In genomic region chr5:176513788-176514187, GRCh38 we compare ENCODE assay signal across 21 cellular contexts. TPM values are rescaled to one million over a fixed set of nuclear protein-coding genes. Genes with fewer than 3 reads are reported as not detected.
DNase-seq lines count a peak whose midpoint lies in the region; ATAC-seq and TF ChIP-seq lines count a peak whose summit lies in the region.
"Had no signal": no experiment of that assay in that cellular context is flagged by ENCODE, and none has a peak within 500 bp of the region (broad histone marks: within the 10 kb centered on the region; RNA-seq: fewer than 3 reads in every experiment).

No MANE protein-coding gene starts in this region.

- H3F3A ChIP-seq in PC-3 (ENCODE audit: low read length, unreplicated experiment) = no peaks in the 10 kb centered on the region

- no peak overlapping the region for H3K4me3 Mint-ChIP-seq in activated naive CD4-positive, alpha-beta T cell treated with anti-CD3 and anti-CD28 coated beads, Interleukin-2, amount 50 U/mL, for 24 hours
- no peak overlapping the region for H3K4me3 Mint-ChIP-seq in central memory CD8-positive, alpha-beta T cell
- H3K4me3 Mint-ChIP-seq in nephron progenitor cell = no peak overlapping the region
- H3K4me3 Mint-ChIP-seq: CD8-positive, alpha-beta memory T cell; HFFc6 had no signal

- CTCF ChIA-PET in PC-3 (lab: Charles Lee) = no interaction called here

- intact Hi-C loops in PC-3 (cut with micrococcal nuclease) = no loop called here

- no peaks in the 10 kb centered on the region for H3K9me2 ChIP-seq in PC-3 (replicated peaks; ENCODE audit: low read length)

- no peaks in the 10 kb centered on the region for H3K9me3 ChIP-seq in PC-3 (ENCODE audit: low read length)

- BruUV-seq in PC-3 (replicated peaks; lab: Mats Ljungman, UMichigan) = no TSS peak

- H4K20me1 ChIP-seq in PC-3 (ENCODE audit: low read length) = no peaks in the 10 kb centered on the region

- no peak overlapping the region for H3K4me2 ChIP-seq in PC-3 (ENCODE audit: low read length)

- H3K4me1 ChIP-seq in PC-3 (ENCODE audit: insufficient read depth, low read length) = no peaks in the 10 kb centered on the region

- peaks cover 17% of the 10 kb centered on the region for H3K4me1 Mint-ChIP-seq in activated naive CD4-positive, alpha-beta T cell treated with anti-CD3 and anti-CD28 coated beads, Interleukin-2, amount 50 U/mL, for 24 hours
- peaks cover 14% of the 10 kb centered on the region for H3K4me1 Mint-ChIP-seq in central memory CD8-positive, alpha-beta T cell
- peaks cover 12% of the 10 kb centered on the region for H3K4me1 Mint-ChIP-seq in nephron progenitor cell

- TF ChIP-seq CTCF in PC-3 (conservative IDR thresholded peaks at IDR 0.05; ENCODE audit: low read depth, low read length) (no peak), nephron progenitor cell (IDR thresholded peaks at IDR 0.05) (no peak)

- no peak for DNase-seq in activated naive CD4-positive, alpha-beta T cell treated with anti-CD3 and anti-CD28 coated beads, Interleukin-2, amount 50 U/mL, for 16 hours
- DNase-seq in PC-3 (no peak), nephron progenitor cell (no peak), SHP77 treated with DMSO at 0.1 percent for 48 hours (lab: John Stamatoyannopoulos, UW) (no peak)
- DNase-seq in central memory CD8-positive, alpha-beta T cell (ENCODE audit: low spot score in 2 of 2) = no peak
- DNase-seq in activated naive CD4-positive, alpha-beta T cell treated with Interleukin-2 at 50 U/mL for 16 hours = no peak
- DNase-seq: CD8-positive, alpha-beta memory T cell; DMS79 treated with DMSO at 0.1 percent for 48 hours; GM23248; HFFc6; MM.1S; NCI-H1105; NCI-H1694 treated with DMSO at 0.1 percent for 48 hours; NCI-H2107; NCI-H226; NCI-H524 treated with DMSO at 0.1 percent for 48 hours; SIG-M5 had no signal

- no peaks in the 10 kb centered on the region for H3K36me3 Mint-ChIP-seq in activated naive CD4-positive, alpha-beta T cell treated with anti-CD3 and anti-CD28 coated beads, Interleukin-2, amount 50 U/mL, for 24 hours
- peaks cover 4% of the 10 kb centered on the region for H3K36me3 Mint-ChIP-seq in central memory CD8-positive, alpha-beta T cell (ENCODE audit: insufficient read depth)
- H3K36me3 Mint-ChIP-seq in nephron progenitor cell (ENCODE audit: low read depth) = peaks cover 15% of the 10 kb centered on the region

- POLR2A ChIA-PET in PC-3 (lab: Charles Lee; ENCODE audit: unreplicated experiment) = no interaction called here

- H3K9me3 Mint-ChIP-seq in activated naive CD4-positive, alpha-beta T cell treated with anti-CD3 and anti-CD28 coated beads, Interleukin-2, amount 50 U/mL, for 24 hours = no peaks in the 10 kb centered on the region
- no peaks in the 10 kb centered on the region for H3K9me3 Mint-ChIP-seq in central memory CD8-positive, alpha-beta T cell
- H3K9me3 Mint-ChIP-seq in nephron progenitor cell = no peaks in the 10 kb centered on the region
- H3K9me3 Mint-ChIP-seq: CD8-positive, alpha-beta memory T cell; HFFc6 had no signal

- H3K27ac Mint-ChIP-seq in activated naive CD4-positive, alpha-beta T cell treated with anti-CD3 and anti-CD28 coated beads, Interleukin-2, amount 50 U/mL, for 24 hours = peak overlapping the region; percentile 21
- peak overlapping the region; percentile 75 for H3K27ac Mint-ChIP-seq in central memory CD8-positive, alpha-beta T cell (ENCODE audit: low read depth)
- H3K27ac Mint-ChIP-seq in nephron progenitor cell = peak overlapping the region; percentile 72
- H3K27ac Mint-ChIP-seq: HFFc6 had no signal

- peak; percentile 77 for ATAC-seq in PC-3
- no peak for ATAC-seq in central memory CD8-positive, alpha-beta T cell (replicated peaks; ENCODE audit: extremely low read depth, poor library complexity, severe bottlenecking)
- ATAC-seq in GM19397 (IDR thresholded peaks at IDR 0.05; ENCODE audit: unreplicated experiment) = no peak

- no peak overlapping the region for H3K4me3 ChIP-seq in PC-3 (ENCODE audit: low read length)
- H3K4me3 ChIP-seq: GM23248 had no signal

- H3K27me3 ChIP-seq in PC-3 (ENCODE audit: low read length) = no peaks in the 10 kb centered on the region

- H3K27me3 Mint-ChIP-seq in activated naive CD4-positive, alpha-beta T cell treated with anti-CD3 and anti-CD28 coated beads, Interleukin-2, amount 50 U/mL, for 24 hours = no peaks in the 10 kb centered on the region
- H3K27me3 Mint-ChIP-seq in central memory CD8-positive, alpha-beta T cell = no peaks in the 10 kb centered on the region
- peaks cover 3% of the 10 kb centered on the region for H3K27me3 Mint-ChIP-seq in nephron progenitor cell (ENCODE audit: low read depth, poor library complexity)
- H3K27me3 Mint-ChIP-seq: CD8-positive, alpha-beta memory T cell had no signal

- no peak overlapping the region for H2AFZ ChIP-seq in PC-3 (ENCODE audit: low read length)
- H2AFZ ChIP-seq: GM23248 had no signal

- no peak overlapping the region for H3K27ac ChIP-seq in PC-3 (ENCODE audit: low read length)
- H3K27ac ChIP-seq: 22Rv1, GM23248 had no signal

- peaks cover 8% of the 10 kb centered on the region; the same call in 1 of the 2 replicates for H3K36me3 ChIP-seq in PC-3 (ENCODE audit: low read depth, low read length)

- no peak overlapping the region for H3K9ac ChIP-seq in PC-3 (ENCODE audit: low read length)
- H3K9ac ChIP-seq: GM23248 had no signal

- H3K79me2 ChIP-seq in PC-3 (ENCODE audit: low read length) = no peaks in the 10 kb centered on the region

RNA-seq across cellular contexts. Expression of gene RNF44, which starts 23.4 kb away (rescaled TPM):
- total RNA-seq in PC-3 (2014; rRNA removed) = 19.2 and 28.3 TPM in 2 replicates

RNA-seq across cellular contexts. Expression of gene CDHR2, which starts 35.4 kb away (rescaled TPM):
- total RNA-seq in PC-3 (2014; rRNA removed) = 0.07 TPM in 1 of 2 replicates, not detected in the other
- total RNA-seq: G401, GM23248, HFFc6 had no signal

Comparison
In these comparisons a context has a peak if more than half of its experiments do, and no peak if none do; other contexts are left out.
1. H3K27ac Mint-ChIP-seq: peak in every context shown above with its lines; median percentile 75 in central memory CD8-positive, alpha-beta T cell; 72 in nephron progenitor cell; 21 in activated naive CD4-positive, alpha-beta T cell treated with anti-CD3 and anti-CD28 coated beads, Interleukin-2, amount 50 U/mL, for 24 hours.